Comparison of ENCODE assay signal across 2 cellular contexts in genomic region chr1:188058801-188059200, GRCh38.
TF ChIP-seq lines count a peak whose summit lies in the region.

No MANE protein-coding gene starts in this region.

TF ChIP-seq in SK-N-SH treated with all-trans-retinoic acid at 6 μM for 48 hours, 23 proteins besides CTCF, POLR2A, EP300 and RAD21 (continued from another document):
- TF ChIP-seq TCF4 (CRISPR knock-in tag; IDR thresholded peaks at IDR 0.05; ENCODE audit: borderline replicate concordance) (no peak), PPARA (CRISPR knock-in tag; IDR thresholded peaks at IDR 0.05; ENCODE audit: borderline replicate concordance) (no peak), ESRRG (CRISPR knock-in tag; IDR thresholded peaks at IDR 0.05) (no peak), POU6F1 (CRISPR knock-in tag; IDR thresholded peaks at IDR 0.05; ENCODE audit: borderline replicate concordance, low read depth) (no peak), ZNF70 (CRISPR knock-in tag; IDR thresholded peaks at IDR 0.05) (peak; percentile 33; the same call in 1 of the 2 replicates), ZNF565 (CRISPR knock-in tag; conservative IDR thresholded peaks at IDR 0.05; ENCODE audit: low read depth) (no peak), OSR1 (CRISPR knock-in tag; IDR thresholded peaks at IDR 0.05) (no peak)

TF ChIP-seq in SK-N-SH, 30 proteins besides CTCF, POLR2A, EP300 and RAD21 (continued from another document):
- TF ChIP-seq USF2 (IDR thresholded peaks at IDR 0.05; ENCODE audit: borderline replicate concordance, low read depth, low read length), result no peak
- no peak for TF ChIP-seq MEF2A (IDR thresholded peaks at IDR 0.05; ENCODE audit: borderline replicate concordance, low read depth)
- no peak for TF ChIP-seq REST (IDR thresholded peaks at IDR 0.05; ENCODE audit: low read depth, low read length)
- no peak for TF ChIP-seq TEAD4 (IDR thresholded peaks at IDR 0.05; ENCODE audit: borderline replicate concordance, insufficient read depth)
- TF ChIP-seq FOSL2 (IDR thresholded peaks at IDR 0.05; ENCODE audit: borderline replicate concordance, low read depth), result no peak
- no peak for TF ChIP-seq RFX5 (IDR thresholded peaks at IDR 0.05; ENCODE audit: low read length)
